1 cellular context compared by ENCODE assay signal in genomic region chr10:78972947-78973900, GRCh38.
TF ChIP-seq lines count a peak whose summit lies in the region.

No MANE protein-coding gene starts in this region.

TF ChIP-seq in HepG2, 621 proteins besides CTCF, POLR2A, EP300 and RAD21 (continued from another document and continues in another):
- TF ChIP-seq ATF6 (CRISPR knock-in tag; conservative IDR thresholded peaks at IDR 0.05) (no peak), ZNF780A (CRISPR knock-in tag; IDR thresholded peaks at IDR 0.05) (no peak), ZNF329 (CRISPR knock-in tag; IDR thresholded peaks at IDR 0.05; ENCODE audit: low read depth) (no peak), TFAP4 (IDR thresholded peaks at IDR 0.05; ENCODE audit: borderline replicate concordance, low read depth) (no peak), PLRG1 (conservative IDR thresholded peaks at IDR 0.05) (no peak), SRSF4 (IDR thresholded peaks at IDR 0.05; ENCODE audit: low read depth, low read length, poor library complexity, severe bottlenecking) (no peak), EED (CRISPR knock-in tag; IDR thresholded peaks at IDR 0.05) (0 out of 2 replicates have a peak, but pooled peaks have one; percentile 37), POGK (CRISPR knock-in tag; conservative IDR thresholded peaks at IDR 0.05) (no peak; the same call in none of the 2 replicates), RFX5 (IDR thresholded peaks at IDR 0.05; ENCODE audit: low read depth, low read length) (no peak), AGO1 (IDR thresholded peaks at IDR 0.05; ENCODE audit: low read depth, low read length, poor library complexity, severe bottlenecking) (no peak), ZNF83 (CRISPR knock-in tag; IDR thresholded peaks at IDR 0.05; ENCODE audit: borderline replicate concordance) (no peak), ZBTB7A (CRISPR knock-in tag; IDR thresholded peaks at IDR 0.05) (peak; percentile 76), POLR2AphosphoS5 (IDR thresholded peaks at IDR 0.05; ENCODE audit: low read depth, low read length) (peak; percentile 66), ZNF547 (CRISPR knock-in tag; IDR thresholded peaks at IDR 0.05) (no peak), ZNF230 (CRISPR knock-in tag; IDR thresholded peaks at IDR 0.05) (no peak), FOXO4 (CRISPR knock-in tag; conservative IDR thresholded peaks at IDR 0.05) (no peak), MBD4 (IDR thresholded peaks at IDR 0.05; ENCODE audit: borderline replicate concordance, low read length) (no peak), RXRB (CRISPR knock-in tag; IDR thresholded peaks at IDR 0.05; ENCODE audit: borderline replicate concordance) (no peak; the same call in 1 of the 2 replicates), ZNF510 (CRISPR knock-in tag; IDR thresholded peaks at IDR 0.05; ENCODE audit: low read depth) (no peak), PAWR (CRISPR knock-in tag; IDR thresholded peaks at IDR 0.05; ENCODE audit: borderline replicate concordance) (no peak), MAFF (IDR thresholded peaks at IDR 0.05; ENCODE audit: low read depth, low read length) (no peak), ZSCAN31 (CRISPR knock-in tag; IDR thresholded peaks at IDR 0.05; ENCODE audit: low read depth) (no peak; the same call in 1 of the 2 replicates), ZNF256 (CRISPR knock-in tag; conservative IDR thresholded peaks at IDR 0.05) (no peak; the same call in 1 of the 2 replicates), SKIL (CRISPR knock-in tag; IDR thresholded peaks at IDR 0.05; ENCODE audit: borderline replicate concordance) (0 out of 2 replicates have a peak, but pooled peaks have one; percentile 16), ZNF781 (CRISPR knock-in tag; IDR thresholded peaks at IDR 0.05; ENCODE audit: borderline replicate concordance, not compliant biosample characterization) (no peak), ZNF775 (CRISPR knock-in tag; IDR thresholded peaks at IDR 0.05; ENCODE audit: borderline replicate concordance) (no peak)
- TF ChIP-seq, protein P1, sequence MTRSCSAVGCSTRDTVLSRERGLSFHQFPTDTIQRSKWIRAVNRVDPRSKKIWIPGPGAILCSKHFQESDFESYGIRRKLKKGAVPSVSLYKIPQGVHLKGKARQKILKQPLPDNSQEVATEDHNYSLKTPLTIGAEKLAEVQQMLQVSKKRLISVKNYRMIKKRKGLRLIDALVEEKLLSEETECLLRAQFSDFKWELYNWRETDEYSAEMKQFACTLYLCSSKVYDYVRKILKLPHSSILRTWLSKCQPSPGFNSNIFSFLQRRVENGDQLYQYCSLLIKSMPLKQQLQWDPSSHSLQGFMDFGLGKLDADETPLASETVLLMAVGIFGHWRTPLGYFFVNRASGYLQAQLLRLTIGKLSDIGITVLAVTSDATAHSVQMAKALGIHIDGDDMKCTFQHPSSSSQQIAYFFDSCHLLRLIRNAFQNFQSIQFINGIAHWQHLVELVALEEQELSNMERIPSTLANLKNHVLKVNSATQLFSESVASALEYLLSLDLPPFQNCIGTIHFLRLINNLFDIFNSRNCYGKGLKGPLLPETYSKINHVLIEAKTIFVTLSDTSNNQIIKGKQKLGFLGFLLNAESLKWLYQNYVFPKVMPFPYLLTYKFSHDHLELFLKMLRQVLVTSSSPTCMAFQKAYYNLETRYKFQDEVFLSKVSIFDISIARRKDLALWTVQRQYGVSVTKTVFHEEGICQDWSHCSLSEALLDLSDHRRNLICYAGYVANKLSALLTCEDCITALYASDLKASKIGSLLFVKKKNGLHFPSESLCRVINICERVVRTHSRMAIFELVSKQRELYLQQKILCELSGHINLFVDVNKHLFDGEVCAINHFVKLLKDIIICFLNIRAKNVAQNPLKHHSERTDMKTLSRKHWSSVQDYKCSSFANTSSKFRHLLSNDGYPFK (CRISPR knock-in tag; IDR thresholded peaks at IDR 0.05; ENCODE audit: borderline replicate concordance), result peak; percentile 99
- TF ChIP-seq, protein P2, sequence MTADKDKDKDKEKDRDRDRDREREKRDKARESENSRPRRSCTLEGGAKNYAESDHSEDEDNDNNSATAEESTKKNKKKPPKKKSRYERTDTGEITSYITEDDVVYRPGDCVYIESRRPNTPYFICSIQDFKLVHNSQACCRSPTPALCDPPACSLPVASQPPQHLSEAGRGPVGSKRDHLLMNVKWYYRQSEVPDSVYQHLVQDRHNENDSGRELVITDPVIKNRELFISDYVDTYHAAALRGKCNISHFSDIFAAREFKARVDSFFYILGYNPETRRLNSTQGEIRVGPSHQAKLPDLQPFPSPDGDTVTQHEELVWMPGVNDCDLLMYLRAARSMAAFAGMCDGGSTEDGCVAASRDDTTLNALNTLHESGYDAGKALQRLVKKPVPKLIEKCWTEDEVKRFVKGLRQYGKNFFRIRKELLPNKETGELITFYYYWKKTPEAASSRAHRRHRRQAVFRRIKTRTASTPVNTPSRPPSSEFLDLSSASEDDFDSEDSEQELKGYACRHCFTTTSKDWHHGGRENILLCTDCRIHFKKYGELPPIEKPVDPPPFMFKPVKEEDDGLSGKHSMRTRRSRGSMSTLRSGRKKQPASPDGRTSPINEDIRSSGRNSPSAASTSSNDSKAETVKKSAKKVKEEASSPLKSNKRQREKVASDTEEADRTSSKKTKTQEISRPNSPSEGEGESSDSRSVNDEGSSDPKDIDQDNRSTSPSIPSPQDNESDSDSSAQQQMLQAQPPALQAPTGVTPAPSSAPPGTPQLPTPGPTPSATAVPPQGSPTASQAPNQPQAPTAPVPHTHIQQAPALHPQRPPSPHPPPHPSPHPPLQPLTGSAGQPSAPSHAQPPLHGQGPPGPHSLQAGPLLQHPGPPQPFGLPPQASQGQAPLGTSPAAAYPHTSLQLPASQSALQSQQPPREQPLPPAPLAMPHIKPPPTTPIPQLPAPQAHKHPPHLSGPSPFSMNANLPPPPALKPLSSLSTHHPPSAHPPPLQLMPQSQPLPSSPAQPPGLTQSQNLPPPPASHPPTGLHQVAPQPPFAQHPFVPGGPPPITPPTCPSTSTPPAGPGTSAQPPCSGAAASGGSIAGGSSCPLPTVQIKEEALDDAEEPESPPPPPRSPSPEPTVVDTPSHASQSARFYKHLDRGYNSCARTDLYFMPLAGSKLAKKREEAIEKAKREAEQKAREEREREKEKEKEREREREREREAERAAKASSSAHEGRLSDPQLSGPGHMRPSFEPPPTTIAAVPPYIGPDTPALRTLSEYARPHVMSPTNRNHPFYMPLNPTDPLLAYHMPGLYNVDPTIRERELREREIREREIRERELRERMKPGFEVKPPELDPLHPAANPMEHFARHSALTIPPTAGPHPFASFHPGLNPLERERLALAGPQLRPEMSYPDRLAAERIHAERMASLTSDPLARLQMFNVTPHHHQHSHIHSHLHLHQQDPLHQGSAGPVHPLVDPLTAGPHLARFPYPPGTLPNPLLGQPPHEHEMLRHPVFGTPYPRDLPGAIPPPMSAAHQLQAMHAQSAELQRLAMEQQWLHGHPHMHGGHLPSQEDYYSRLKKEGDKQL (CRISPR knock-in tag; IDR thresholded peaks at IDR 0.05; ENCODE audit: low read depth), result peak; percentile 23
- TF ChIP-seq, protein P3, sequence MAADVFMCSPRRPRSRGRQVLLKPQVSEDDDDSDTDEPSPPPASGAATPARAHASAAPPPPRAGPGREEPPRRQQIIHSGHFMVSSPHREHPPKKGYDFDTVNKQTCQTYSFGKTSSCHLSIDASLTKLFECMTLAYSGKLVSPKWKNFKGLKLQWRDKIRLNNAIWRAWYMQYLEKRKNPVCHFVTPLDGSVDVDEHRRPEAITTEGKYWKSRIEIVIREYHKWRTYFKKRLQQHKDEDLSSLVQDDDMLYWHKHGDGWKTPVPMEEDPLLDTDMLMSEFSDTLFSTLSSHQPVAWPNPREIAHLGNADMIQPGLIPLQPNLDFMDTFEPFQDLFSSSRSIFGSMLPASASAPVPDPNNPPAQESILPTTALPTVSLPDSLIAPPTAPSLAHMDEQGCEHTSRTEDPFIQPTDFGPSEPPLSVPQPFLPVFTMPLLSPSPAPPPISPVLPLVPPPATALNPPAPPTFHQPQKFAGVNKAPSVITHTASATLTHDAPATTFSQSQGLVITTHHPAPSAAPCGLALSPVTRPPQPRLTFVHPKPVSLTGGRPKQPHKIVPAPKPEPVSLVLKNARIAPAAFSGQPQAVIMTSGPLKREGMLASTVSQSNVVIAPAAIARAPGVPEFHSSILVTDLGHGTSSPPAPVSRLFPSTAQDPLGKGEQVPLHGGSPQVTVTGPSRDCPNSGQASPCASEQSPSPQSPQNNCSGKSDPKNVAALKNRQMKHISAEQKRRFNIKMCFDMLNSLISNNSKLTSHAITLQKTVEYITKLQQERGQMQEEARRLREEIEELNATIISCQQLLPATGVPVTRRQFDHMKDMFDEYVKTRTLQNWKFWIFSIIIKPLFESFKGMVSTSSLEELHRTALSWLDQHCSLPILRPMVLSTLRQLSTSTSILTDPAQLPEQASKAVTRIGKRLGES (CRISPR knock-in tag; IDR thresholded peaks at IDR 0.05; ENCODE audit: borderline replicate concordance), result 0 out of 2 replicates have a peak, but pooled peaks have one; percentile 14
- TF ChIP-seq, protein P4, sequence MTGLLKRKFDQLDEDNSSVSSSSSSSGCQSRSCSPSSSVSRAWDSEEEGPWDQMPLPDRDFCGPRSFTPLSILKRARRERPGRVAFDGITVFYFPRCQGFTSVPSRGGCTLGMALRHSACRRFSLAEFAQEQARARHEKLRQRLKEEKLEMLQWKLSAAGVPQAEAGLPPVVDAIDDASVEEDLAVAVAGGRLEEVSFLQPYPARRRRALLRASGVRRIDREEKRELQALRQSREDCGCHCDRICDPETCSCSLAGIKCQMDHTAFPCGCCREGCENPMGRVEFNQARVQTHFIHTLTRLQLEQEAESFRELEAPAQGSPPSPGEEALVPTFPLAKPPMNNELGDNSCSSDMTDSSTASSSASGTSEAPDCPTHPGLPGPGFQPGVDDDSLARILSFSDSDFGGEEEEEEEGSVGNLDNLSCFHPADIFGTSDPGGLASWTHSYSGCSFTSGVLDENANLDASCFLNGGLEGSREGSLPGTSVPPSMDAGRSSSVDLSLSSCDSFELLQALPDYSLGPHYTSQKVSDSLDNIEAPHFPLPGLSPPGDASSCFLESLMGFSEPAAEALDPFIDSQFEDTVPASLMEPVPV (CRISPR knock-in tag; IDR thresholded peaks at IDR 0.05), result no peak
- TF ChIP-seq, protein P5, sequence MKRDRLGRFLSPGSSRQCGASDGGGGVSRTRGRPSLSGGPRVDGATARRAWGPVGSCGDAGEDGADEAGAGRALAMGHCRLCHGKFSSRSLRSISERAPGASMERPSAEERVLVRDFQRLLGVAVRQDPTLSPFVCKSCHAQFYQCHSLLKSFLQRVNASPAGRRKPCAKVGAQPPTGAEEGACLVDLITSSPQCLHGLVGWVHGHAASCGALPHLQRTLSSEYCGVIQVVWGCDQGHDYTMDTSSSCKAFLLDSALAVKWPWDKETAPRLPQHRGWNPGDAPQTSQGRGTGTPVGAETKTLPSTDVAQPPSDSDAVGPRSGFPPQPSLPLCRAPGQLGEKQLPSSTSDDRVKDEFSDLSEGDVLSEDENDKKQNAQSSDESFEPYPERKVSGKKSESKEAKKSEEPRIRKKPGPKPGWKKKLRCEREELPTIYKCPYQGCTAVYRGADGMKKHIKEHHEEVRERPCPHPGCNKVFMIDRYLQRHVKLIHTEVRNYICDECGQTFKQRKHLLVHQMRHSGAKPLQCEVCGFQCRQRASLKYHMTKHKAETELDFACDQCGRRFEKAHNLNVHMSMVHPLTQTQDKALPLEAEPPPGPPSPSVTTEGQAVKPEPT (CRISPR knock-in tag; IDR thresholded peaks at IDR 0.05; ENCODE audit: low read depth), result no peak
